ENCODE assay signal across 8 cellular contexts in the genomic region with DNA sequence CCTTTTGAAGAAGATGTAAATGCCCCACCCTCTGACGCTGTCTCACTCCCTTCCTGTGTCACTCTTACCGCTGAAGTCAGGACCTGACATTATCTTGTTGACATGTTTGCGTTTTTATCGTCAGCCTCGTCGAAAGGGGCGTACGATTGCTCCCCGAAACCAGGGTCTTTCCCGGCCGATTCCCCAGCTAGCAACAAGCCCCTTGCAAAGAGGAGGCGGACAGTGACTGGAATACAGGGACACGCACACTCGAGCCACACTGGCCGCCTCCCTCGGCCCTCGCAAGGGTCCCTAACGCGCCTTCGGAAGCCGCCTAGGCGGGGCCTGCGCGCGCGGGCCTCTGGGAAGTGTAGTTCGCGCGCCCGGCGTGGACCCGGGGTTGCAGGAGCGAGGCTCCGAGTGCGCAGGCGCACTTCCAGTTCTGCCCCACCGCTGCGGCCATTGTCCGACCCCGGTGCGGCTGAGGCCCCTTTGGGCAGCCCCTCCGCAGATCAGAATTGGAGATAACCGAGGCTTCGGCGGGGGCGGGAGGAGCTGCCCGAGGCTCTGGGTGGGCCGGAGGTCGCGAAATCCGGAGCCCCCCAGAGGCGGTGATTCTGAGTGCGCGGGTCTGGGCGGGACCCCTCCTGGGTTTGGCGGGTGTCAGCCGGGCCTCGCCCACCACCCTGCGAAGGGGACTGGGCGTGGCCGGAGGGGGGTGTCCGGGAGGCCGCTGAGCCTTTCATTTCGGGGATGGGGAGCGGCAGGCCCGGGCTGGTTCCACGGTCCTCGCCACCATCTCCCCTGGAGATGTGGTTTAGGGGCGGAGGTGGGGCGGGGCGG. TPM values are rescaled to one million over a fixed set of nuclear protein-coding genes. Genes with fewer than 3 reads are reported as not detected.
A peak's percentile ranks its signal among the peaks of the same experiment; 100 is the strongest.
DNase-seq lines count a peak whose midpoint lies in the region; ATAC-seq lines count a peak whose summit lies in the region.

TSS of gene ZFP90 (plus strand) at position 412 of the 822 bp plus-strand sequence. CDS start 502 bp downstream, outside the sequence.

- peaks cover 3% of the 10 kb centered on the region for H3K36me3 ChIP-seq in CD4-positive, alpha-beta memory T cell (ENCODE audit: insufficient read depth, low read length)
- H3K36me3 ChIP-seq in endocrine pancreas (ENCODE audit: control insufficient read depth, insufficient read depth, low read length): no peaks in the 10 kb centered on the region

- peak within 1 kb of the TSS; percentile 92 to 99 (median 96) for H3K4me3 Mint-ChIP-seq in CD4-positive, alpha-beta memory T cell

- peak within 1 kb of the TSS; percentile 95 to 100 (median 100) for H3K27ac Mint-ChIP-seq in CD4-positive, alpha-beta memory T cell

- peak within 1 kb of the TSS; percentile 83 for H3K27ac ChIP-seq in CD4-positive, alpha-beta memory T cell (ENCODE audit: low read depth, low read length)

- H3K36me3 Mint-ChIP-seq in CD4-positive, alpha-beta memory T cell: peaks cover 26 to 40% of the 10 kb centered on the region in 2 donors

- no peaks in the 10 kb centered on the region for H3K27me3 Mint-ChIP-seq in CD4-positive, alpha-beta memory T cell

- POLR2A ChIA-PET in CD4-positive, alpha-beta memory T cell (lab: Charles Lee; ENCODE audit: partially characterized antibody): interaction anchor here (0.8 to 3.9 kb wide), 7 partner anchors 10 to 647 kb away, joined by 3 to 54 read pairs (median 4); partner anchors contain the start of gene SNTB2

- peaks cover 17% of the 10 kb centered on the region for H3K4me1 ChIP-seq in CD4-positive, alpha-beta memory T cell (ENCODE audit: insufficient read depth, low read length)
- peaks cover 4% of the 10 kb centered on the region for H3K4me1 ChIP-seq in endocrine pancreas (ENCODE audit: control insufficient read depth, insufficient read depth, low read length)

- ATAC-seq in GM19463 (IDR thresholded peaks at IDR 0.05; ENCODE audit: unreplicated experiment): peak; percentile 95

- CTCF ChIA-PET in CD4-positive, alpha-beta memory T cell (lab: Charles Lee; ENCODE audit: partially characterized antibody): interaction anchor here (1.0 to 2.8 kb wide), 4 partner anchors 9 to 262 kb away, joined by 3 to 25 read pairs (median 11); no protein-coding TSS in a partner anchor

- H3K9ac ChIP-seq in endocrine pancreas (ENCODE audit: control insufficient read depth, insufficient read depth, low read length): peak within 1 kb of the TSS; percentile 77

- H3K4me3 ChIP-seq in CD4-positive, alpha-beta memory T cell (ENCODE audit: low read length in 2 of 2): peak within 1 kb of the TSS; percentile 63 to 87
- peak within 1 kb of the TSS; percentile 43 for H3K4me3 ChIP-seq in endocrine pancreas (ENCODE audit: control insufficient read depth, insufficient read depth, low read length)

- peaks cover 0 to 2% (median 0%) of the 10 kb centered on the region in 8 donors for H3K9me3 Mint-ChIP-seq in CD4-positive, alpha-beta memory T cell

- intact Hi-C loops in CD4-positive, alpha-beta memory T cell (cut with micrococcal nuclease): loop anchor here (1.0 kb wide), 1 partner anchor 9 kb away; no protein-coding TSS in a partner anchor

- peaks cover 14 to 33% (median 23%) of the 10 kb centered on the region in 4 donors for H3K4me1 Mint-ChIP-seq in CD4-positive, alpha-beta memory T cell

- no peaks in the 10 kb centered on the region for H3K9me3 ChIP-seq in CD4-positive, alpha-beta memory T cell (ENCODE audit: control insufficient read depth in 1 of 2, low read length in 2 of 2)
- H3K9me3 ChIP-seq in endocrine pancreas (ENCODE audit: control insufficient read depth, low read length): no peaks in the 10 kb centered on the region

- peak; percentile 85 to 89 (median 88) for DNase-seq in CD4-positive, alpha-beta memory T cell
- DNase-seq in HPDE6-E6E7 (ENCODE audit: extremely low spot score) (peak; percentile 97), NK-92 (lab: John Stamatoyannopoulos, UW; ENCODE audit: unreplicated experiment) (peak; percentile 8), mesenteric fat pad (ENCODE audit: low spot score) (peak; percentile 96)
- peak; percentile 61 to 63 for DNase-seq in activated CD8-positive, alpha-beta memory T cell treated with anti-CD3 and anti-CD28 coated beads for 4 hours (ENCODE audit: low read depth in 2 of 2)
- peak; percentile 57 for DNase-seq in stimulated activated CD8-positive, alpha-beta memory T cell treated with anti-CD3 and anti-CD28 coated beads, Interleukin-15, amount 100 ng/mL, for 1 hour (ENCODE audit: low read depth)

- H3K27me3 ChIP-seq in CD4-positive, alpha-beta memory T cell (ENCODE audit: insufficient read depth, low read length): no peaks in the 10 kb centered on the region
- H3K27me3 ChIP-seq in endocrine pancreas (ENCODE audit: control insufficient read depth, insufficient read depth, low read length): no peaks in the 10 kb centered on the region

RNA-seq across cellular contexts. Expression of gene ZFP90, which starts in this region (rescaled TPM):
- 10 to 100 TPM; 53.6 to 55.3 TPM for total RNA-seq in CD4-positive, alpha-beta memory T cell
- polyA plus RNA-seq in CD4-positive, alpha-beta memory T cell: 10 to 100 TPM; 20.2 to 26.4 TPM
- total RNA-seq in mesenteric fat pad: 15.4 TPM

Comparison
In these comparisons a context has a peak if more than half of its experiments do, and no peak if none do; other contexts are left out.
1. Peak in every context shown above with its lines: DNase-seq, ATAC-seq, H3K4me3 ChIP-seq and H3K27ac ChIP-seq.
2. DNase-seq: peak in every context shown above with its lines; median percentile 97 in HPDE6-E6E7; 96 in mesenteric fat pad; 88 in CD4-positive, alpha-beta memory T cell; 62 in activated CD8-positive, alpha-beta memory T cell treated with anti-CD3 and anti-CD28 coated beads for 4 hours; 57 in stimulated activated CD8-positive, alpha-beta memory T cell treated with anti-CD3 and anti-CD28 coated beads, Interleukin-15, amount 100 ng/mL, for 1 hour; 8 in NK-92.